ENCODE assay signal across 8 cellular contexts in genomic region chr21:34073032-34073748, GRCh38. TPM values are rescaled to one million over a fixed set of nuclear protein-coding genes. Genes with fewer than 3 reads are reported as not detected.
DNase-seq lines count a peak whose midpoint lies in the region; ATAC-seq and TF ChIP-seq lines count a peak whose summit lies in the region.

Gene MRPS6 (plus strand): TSS chr21:34073578. CDS start chr21:34073701, 123 bp downstream.
Gene SLC5A3 (plus strand): TSS chr21:34073578. CDS start chr21:34095199, 21,621 bp downstream.

- peak; percentile 51 for DNase-seq in GM12864 (ENCODE audit: low read depth)
- peak; percentile 71 for DNase-seq in NCI-H1048 (lab: John Stamatoyannopoulos, UW)
- DNase-seq in T-cell = peak; percentile 7 to 74 (median 56)
- DNase-seq in adrenal gland = peak; percentile 88 to 93 (median 93)
- peak; percentile 82 to 88 for DNase-seq in heart right ventricle
- DNase-seq in posterior cingulate gyrus = peak; percentile 67 to 97 (median 78)
- DNase-seq in transverse colon = peak; percentile 89

- TF ChIP-seq CTCF in GM12864 (IDR thresholded peaks at IDR 0.05; ENCODE audit: low read depth, low read length, missing control alignments) (no peak), adrenal gland (IDR thresholded peaks at IDR 0.05) (peak in 1 of 6 experiments; percentile 14), heart right ventricle (IDR thresholded peaks at IDR 0.05) (peak in 2 of 9 donors; percentile 9 to 10), transverse colon (IDR thresholded peaks at IDR 0.05) (no peak)

- TF ChIP-seq EP300 in transverse colon (IDR thresholded peaks at IDR 0.05; ENCODE audit: low read depth) = no peak

- peaks cover 41 to 50% (median 43%) of the 10 kb centered on the region in 3 donors for H3K4me1 Mint-ChIP-seq in T-cell

- peaks cover 21% of the 10 kb centered on the region for H3K36me3 Mint-ChIP-seq in T-cell

- peaks cover 32 to 46% of the 10 kb centered on the region in 2 donors for H3K4me1 ChIP-seq in adrenal gland (replicated peaks in 1 of 2)
- H3K4me1 ChIP-seq in heart right ventricle = peaks cover 0 to 47% (median 28%) of the 10 kb centered on the region in 9 donors
- H3K4me1 ChIP-seq in transverse colon = peaks cover 7 to 44% (median 38%) of the 10 kb centered on the region in 4 donors

- CTCF ChIA-PET in T-cell (lab: Charles Lee) = interaction anchor here in 1 of 2 donors (0.6 to 2.1 kb wide), 9 partner anchors 11 to 295 kb away, joined by 3 to 9 read pairs (median 4); partner anchors contain the start of gene ATP5PO

- peak; percentile 90 to 94 for TF ChIP-seq POLR2A in adrenal gland (IDR thresholded peaks at IDR 0.05)
- peak; percentile 87 for TF ChIP-seq POLR2A in transverse colon (IDR thresholded peaks at IDR 0.05)

- no peaks in the 10 kb centered on the region for H3K9me3 Mint-ChIP-seq in T-cell

- ATAC-seq in HG02588 (IDR thresholded peaks at IDR 0.05; ENCODE audit: unreplicated experiment) (peak; percentile 76), T-cell (replicated peaks in 1 of 4) (peak; percentile 75 to 85 (median 75)), heart right ventricle (peak; percentile 87 to 94 (median 92))

- peak within 1 kb of the TSS; percentile 87 to 88 for H3K27ac Mint-ChIP-seq in T-cell

- H3K27ac ChIP-seq in adrenal gland = peak within 1 kb of the TSS; percentile 64 to 98 (median 87)
- H3K27ac ChIP-seq in heart right ventricle = peak within 1 kb of the TSS; percentile 46 to 92 (median 86)
- H3K27ac ChIP-seq in transverse colon = peak within 1 kb of the TSS; percentile 88 to 97 (median 95)

- H3K36me3 ChIP-seq in adrenal gland (replicated peaks in 1 of 2) = no peaks in the 10 kb centered on the region
- no peaks in the 10 kb centered on the region for H3K36me3 ChIP-seq in heart right ventricle
- no peaks in the 10 kb centered on the region for H3K36me3 ChIP-seq in transverse colon

- peak within 1 kb of the TSS; percentile 92 to 97 (median 96) for H3K4me3 Mint-ChIP-seq in T-cell

- H3K4me3 ChIP-seq in GM12864 (ENCODE audit: low read depth, low read length) (peak within 1 kb of the TSS; percentile 80), adrenal gland (peak within 1 kb of the TSS in 3 of 4 donors; percentile 33 to 87 (median 74)), heart right ventricle (peak within 1 kb of the TSS; percentile 30 to 85 (median 79)), transverse colon (peak within 1 kb of the TSS; percentile 74 to 91 (median 85))

- POLR2A ChIA-PET in T-cell (lab: Charles Lee) = interaction anchor here in 1 of 2 donors (0.6 to 0.7 kb wide), 2 partner anchors 105 to 148 kb away, joined by 3 read pairs; no protein-coding TSS in a partner anchor

- H3K9me3 ChIP-seq in adrenal gland (replicated peaks in 1 of 3) (no peaks in the 10 kb centered on the region), heart right ventricle (no peaks in the 10 kb centered on the region), transverse colon (no peaks in the 10 kb centered on the region)

- H3K27me3 ChIP-seq in adrenal gland = no peaks in the 10 kb centered on the region
- H3K27me3 ChIP-seq in heart right ventricle = no peaks in the 10 kb centered on the region
- H3K27me3 ChIP-seq in transverse colon = no peaks in the 10 kb centered on the region

- intact Hi-C loops in adrenal gland (cut with DNase I) (loop anchor here in 1 of 2 donors (5.0 kb wide), 1 partner anchor 129 kb away; no protein-coding TSS in a partner anchor), heart right ventricle (cut with DNase I) (loop anchor here (1.0 to 10.0 kb wide), 10 partner anchors 56 to 542 kb away; partner anchors contain the start of gene RCAN1 (in 1 of the 10)), posterior cingulate gyrus (cut with DNase I) (loop anchor here (1.0 to 10.0 kb wide), 4 partner anchors 52 to 274 kb away; no protein-coding TSS in a partner anchor), transverse colon (cut with DNase I; ENCODE audit: low total_unique reads) (loop anchor here (5.0 kb wide), 2 partner anchors 54 to 274 kb away; no protein-coding TSS in a partner anchor)

- WGBS in adrenal gland, 4 donors = 0 to 1% (median 0%) methylated on average over 14 to 102 of the region's 104 CpGs; no CpG with 5 or more reads in 1 of the 4 donors
- WGBS in heart right ventricle, 2 donors = 1% methylated on average over 47 to 82 of the region's 104 CpGs
- WGBS in transverse colon (ENCODE audit: low coverage in 1 of 2), 2 donors = 1% methylated on average over 34 of the region's 104 CpGs; no CpG with 5 or more reads in 1 of the 2 donors

- no peaks in the 10 kb centered on the region for H3K27me3 Mint-ChIP-seq in T-cell

- in situ Hi-C loops in transverse colon (cut with MboI; ENCODE audit: low pct_ligation_motif_present in 1 of 4, low pct_unique_long_range_greater_than_20kb in 1 of 4, low sequenced_read_pairs in 3 of 4) = no loop called here

RNA-seq across cellular contexts. Expression of gene MRPS6, which starts in this region (rescaled TPM):
- total RNA-seq in T-cell (10 to 100 TPM; 29.0 to 98.1 (median 75.0) TPM), adrenal gland (100 to 1,000 TPM in 2 of 8 donors, 10 to 100 TPM in 6; 25.4 to 112 (median 79.4) TPM), heart right ventricle (10 to 100 TPM; 32.0 to 68.1 (median 38.4) TPM), transverse colon (10 to 100 TPM; 27.9 to 59.1 (median 35.6) TPM)
- polyA plus RNA-seq in adrenal gland (100 to 1,000 TPM in 1 of 3 donors, 10 to 100 TPM in 2; 79.1 to 135 (median 98.5) TPM), heart right ventricle (10 to 100 TPM; 38.7 to 51.7 TPM)

RNA-seq across cellular contexts. Expression of gene SLC5A3, which starts in this region (rescaled TPM):
- total RNA-seq in T-cell = 10 to 100 TPM in 4 of 5 donors, 1 to 10 TPM in 1; 7.6 to 38.5 (median 25.4) TPM
- 10 to 100 TPM; 14.6 to 63.9 (median 43.0) TPM for total RNA-seq in adrenal gland
- polyA plus RNA-seq in adrenal gland = 1 to 10 TPM; 2.3 to 8.9 (median 4.7) TPM
- 1 to 10 TPM; 1.8 to 7.4 (median 2.8) TPM for total RNA-seq in heart right ventricle
- 1 to 10 TPM in 1 of 2 donors, under 1 TPM in 1; 0.58 to 1.3 TPM for polyA plus RNA-seq in heart right ventricle
- total RNA-seq in transverse colon = 10 to 100 TPM; 12.0 to 32.6 (median 23.9) TPM

Comparison
In these comparisons a context has a peak if more than half of its experiments do, and no peak if none do; other contexts are left out.
1. Peak in every context shown above with its lines: DNase-seq, ATAC-seq, H3K4me3 ChIP-seq and H3K27ac ChIP-seq.